In the genomic region with DNA sequence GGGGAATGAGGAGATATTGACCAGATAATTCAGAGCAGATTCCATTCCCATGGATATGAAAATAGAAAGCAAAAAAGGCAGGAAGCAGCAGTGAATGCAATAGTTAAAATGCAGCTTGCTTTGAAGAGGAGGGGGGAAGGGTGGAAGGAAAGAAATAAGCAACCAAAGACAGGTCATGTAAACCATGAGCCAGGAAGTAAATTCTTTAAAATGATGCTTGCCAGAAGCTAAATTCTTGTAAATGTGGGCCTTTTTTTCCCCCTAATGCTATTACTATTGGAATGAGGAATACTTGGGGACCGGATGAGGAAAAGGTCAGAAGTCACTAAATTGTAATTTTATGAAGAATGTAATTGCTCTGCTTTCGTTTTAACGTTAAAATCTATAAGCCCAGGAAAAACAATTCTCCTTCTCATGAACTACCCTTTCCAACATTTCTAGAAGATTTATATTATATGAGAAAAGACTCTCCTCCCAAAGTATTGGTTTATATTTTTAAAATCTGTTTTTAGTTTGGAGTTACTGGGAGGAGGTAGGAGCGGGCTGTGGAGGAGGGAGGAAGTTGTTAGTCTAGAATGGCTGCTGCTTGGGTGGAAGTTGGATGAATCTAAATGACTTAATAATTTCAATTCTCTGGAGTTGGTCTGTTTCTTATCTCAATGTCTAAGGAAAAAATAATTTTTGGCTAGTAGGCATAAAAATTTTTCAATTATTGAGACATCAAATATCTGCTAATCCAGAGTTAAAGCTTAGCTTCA, we compare ENCODE assay signal across 12 cellular contexts.
A peak's percentile ranks its signal among the peaks of the same experiment; 100 is the strongest.
DNase-seq lines count a peak whose midpoint lies in the region; ATAC-seq and TF ChIP-seq lines count a peak whose summit lies in the region.
"Had no signal": no experiment of that assay in that cellular context is flagged by ENCODE, and none has a peak within 500 bp of the region (broad histone marks: within the 10 kb centered on the region; RNA-seq: fewer than 3 reads in every experiment).

No MANE protein-coding gene starts in this region.

- H4K20me1 ChIP-seq in GM23338 (replicated peaks; ENCODE audit: insufficient read depth): no peaks in the 10 kb centered on the region
- no peaks in the 10 kb centered on the region for H4K20me1 ChIP-seq in PC-3 (ENCODE audit: low read length)

- H3K9me2 ChIP-seq in GM23338 (ENCODE audit: insufficient read depth) (no peaks in the 10 kb centered on the region), PC-3 (replicated peaks; ENCODE audit: low read length) (no peaks in the 10 kb centered on the region)

- peaks cover 15% of the 10 kb centered on the region for H3K36me3 Mint-ChIP-seq in GM23338 (ENCODE audit: low read depth)
- H3K36me3 Mint-ChIP-seq in brain: no peaks in the 10 kb centered on the region

- H3K4me1 Mint-ChIP-seq in GM23338 (peaks cover 28% of the 10 kb centered on the region), brain (peaks cover 7% of the 10 kb centered on the region)

- no peak for TF ChIP-seq POLR2A in Peyer's patch (IDR thresholded peaks at IDR 0.05)

- H3K27me3 ChIP-seq in GM23338 (ENCODE audit: insufficient read depth) (no peaks in the 10 kb centered on the region), stomach smooth muscle (ENCODE audit: control insufficient read depth in 1 of 2, insufficient read depth in 2 of 2, low read length in 2 of 2) (no peaks in the 10 kb centered on the region), Peyer's patch (no peaks in the 10 kb centered on the region), PC-3 (ENCODE audit: low read length) (no peaks in the 10 kb centered on the region)

- H3K36me3 ChIP-seq in GM23338 (ENCODE audit: insufficient read depth) (no peaks in the 10 kb centered on the region), stomach smooth muscle (ENCODE audit: control insufficient read depth in 2 of 2, insufficient read depth in 2 of 2, low read length in 2 of 2) (no peaks in the 10 kb centered on the region), Peyer's patch (no peaks in the 10 kb centered on the region), PC-3 (ENCODE audit: low read depth, low read length) (no peaks in the 10 kb centered on the region)

- CTCF ChIA-PET in PC-3 (lab: Charles Lee): no interaction called here

- H3K4me2 ChIP-seq in GM23338 (peak overlapping the region; percentile 16; the same call in 1 of the 2 replicates), PC-3 (ENCODE audit: low read length) (no peak overlapping the region)

- no peak for ATAC-seq in GM23338
- ATAC-seq in HG03135 (IDR thresholded peaks at IDR 0.05; ENCODE audit: unreplicated experiment): no peak
- ATAC-seq in PC-3: no peak
- ATAC-seq: esophagus mucosa had no signal

- H2AFZ ChIP-seq in GM23338 (no peak overlapping the region), PC-3 (ENCODE audit: low read length) (no peak overlapping the region)

- DNase-seq in GM23338 (ENCODE audit: low spot score) (peak; percentile 34), iPS-NIHi7 (ENCODE audit: extremely low spot score) (peak; percentile 15), cerebellar cortex (ENCODE audit: low spot score) (no peak), Peyer's patch (no peak), PC-3 (no peak)
- DNase-seq: aorta; stimulated activated CD4-positive, alpha-beta T cell treated with anti-CD3 and anti-CD28 coated beads, Interleukin-2, amount 100 ng/mL, for 24 hours; T-helper 2 cell had no signal

- no peak overlapping the region for H3K27ac Mint-ChIP-seq in GM23338
- peak overlapping the region in 3 of 5 experiments; percentile 49 to 89 (median 81) for H3K27ac Mint-ChIP-seq in brain

- H3F3A ChIP-seq in GM23338 (replicated peaks; ENCODE audit: low read depth) (no peaks in the 10 kb centered on the region), PC-3 (ENCODE audit: low read length, unreplicated experiment) (no peaks in the 10 kb centered on the region)

- H3K4me3 Mint-ChIP-seq in GM23338 (no peak overlapping the region), brain (peak overlapping the region in 3 of 5 experiments; percentile 23 to 69 (median 38))

- POLR2A ChIA-PET in PC-3 (lab: Charles Lee; ENCODE audit: unreplicated experiment): no interaction called here

- no TSS peak for BruUV-seq in PC-3 (replicated peaks; lab: Mats Ljungman, UMichigan)

- H3K4me3 ChIP-seq in GM23338 (no peak overlapping the region), stomach smooth muscle (ENCODE audit: low read length in 2 of 2) (peak overlapping the region in 1 of 2 donors; percentile 56), Peyer's patch (no peak overlapping the region), PC-3 (ENCODE audit: low read length) (no peak overlapping the region)

- H3K4me1 ChIP-seq in GM23338 (ENCODE audit: insufficient read depth) (peaks cover 19% of the 10 kb centered on the region), stomach smooth muscle (ENCODE audit: control insufficient read depth, insufficient read depth, low read length) (no peaks in the 10 kb centered on the region), Peyer's patch (no peaks in the 10 kb centered on the region), PC-3 (ENCODE audit: insufficient read depth, low read length) (peaks cover 19% of the 10 kb centered on the region)

- intact Hi-C loops in PC-3 (cut with micrococcal nuclease): no loop called here

- H3K9me3 Mint-ChIP-seq in GM23338 (no peaks in the 10 kb centered on the region; the same call in 1 of the 3 replicates), brain (peaks cover 0 to 16% (median 0%) of the 10 kb centered on the region in 5 experiments)

- H3K27ac ChIP-seq in GM23338 (ENCODE audit: low read depth) (peak overlapping the region; percentile 76), stomach smooth muscle (ENCODE audit: low read length) (peak overlapping the region; percentile 4), Peyer's patch (peak overlapping the region in 1 of 4 donors; percentile 57), PC-3 (ENCODE audit: low read length) (no peak overlapping the region)

- no peak overlapping the region for H3K9ac ChIP-seq in stomach smooth muscle (ENCODE audit: low read length in 2 of 2)
- no peak overlapping the region for H3K9ac ChIP-seq in PC-3 (ENCODE audit: low read length)

- H3K79me2 ChIP-seq in GM23338 (replicated peaks; ENCODE audit: insufficient read depth) (no peaks in the 10 kb centered on the region), PC-3 (ENCODE audit: low read length) (no peaks in the 10 kb centered on the region)

- no peak for TF ChIP-seq CTCF in GM23338 (conservative IDR thresholded peaks at IDR 0.05; ENCODE audit: low read depth in 2 of 2)
- TF ChIP-seq CTCF in brain (conservative IDR thresholded peaks at IDR 0.05): no peak
- no peak for TF ChIP-seq CTCF in Peyer's patch (IDR thresholded peaks at IDR 0.05)
- TF ChIP-seq CTCF in PC-3 (conservative IDR thresholded peaks at IDR 0.05; ENCODE audit: low read depth, low read length): no peak

- peaks cover 3% of the 10 kb centered on the region for H3K27me3 Mint-ChIP-seq in GM23338 (ENCODE audit: insufficient read depth, low read depth, poor library complexity)
- no peaks in the 10 kb centered on the region for H3K27me3 Mint-ChIP-seq in brain

- no peaks in the 10 kb centered on the region for H3K9me3 ChIP-seq in stomach smooth muscle (ENCODE audit: control insufficient read depth in 2 of 2, low read length in 2 of 2)
- no peaks in the 10 kb centered on the region for H3K9me3 ChIP-seq in Peyer's patch
- H3K9me3 ChIP-seq in PC-3 (ENCODE audit: low read length): no peaks in the 10 kb centered on the region

TF ChIP-seq in GM23338, 12 proteins besides CTCF, POLR2A, EP300 and RAD21 (continues in another document):
- TF ChIP-seq, protein P1, sequence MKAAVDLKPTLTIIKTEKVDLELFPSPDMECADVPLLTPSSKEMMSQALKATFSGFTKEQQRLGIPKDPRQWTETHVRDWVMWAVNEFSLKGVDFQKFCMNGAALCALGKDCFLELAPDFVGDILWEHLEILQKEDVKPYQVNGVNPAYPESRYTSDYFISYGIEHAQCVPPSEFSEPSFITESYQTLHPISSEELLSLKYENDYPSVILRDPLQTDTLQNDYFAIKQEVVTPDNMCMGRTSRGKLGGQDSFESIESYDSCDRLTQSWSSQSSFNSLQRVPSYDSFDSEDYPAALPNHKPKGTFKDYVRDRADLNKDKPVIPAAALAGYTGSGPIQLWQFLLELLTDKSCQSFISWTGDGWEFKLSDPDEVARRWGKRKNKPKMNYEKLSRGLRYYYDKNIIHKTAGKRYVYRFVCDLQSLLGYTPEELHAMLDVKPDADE (IDR thresholded peaks at IDR 0.05): peak; percentile 67
- TF ChIP-seq JUNB (IDR thresholded peaks at IDR 0.05; ENCODE audit: unreplicated experiment) (no peak), NANOG (IDR thresholded peaks at IDR 0.05; ENCODE audit: borderline replicate concordance) (peak; percentile 75), CREB1 (CRISPR knock-in tag; IDR thresholded peaks at IDR 0.05; ENCODE audit: low read depth) (no peak), ZNF114 (CRISPR knock-in tag; IDR thresholded peaks at IDR 0.05) (no peak), POLR2AphosphoS5 (IDR thresholded peaks at IDR 0.05; ENCODE audit: low read depth) (no peak), EZH2 (IDR thresholded peaks at IDR 0.05; ENCODE audit: low read depth, unreplicated experiment) (no peak), STAT1 (IDR thresholded peaks at IDR 0.05; ENCODE audit: unreplicated experiment) (no peak)
- TF ChIP-seq, protein P2, sequence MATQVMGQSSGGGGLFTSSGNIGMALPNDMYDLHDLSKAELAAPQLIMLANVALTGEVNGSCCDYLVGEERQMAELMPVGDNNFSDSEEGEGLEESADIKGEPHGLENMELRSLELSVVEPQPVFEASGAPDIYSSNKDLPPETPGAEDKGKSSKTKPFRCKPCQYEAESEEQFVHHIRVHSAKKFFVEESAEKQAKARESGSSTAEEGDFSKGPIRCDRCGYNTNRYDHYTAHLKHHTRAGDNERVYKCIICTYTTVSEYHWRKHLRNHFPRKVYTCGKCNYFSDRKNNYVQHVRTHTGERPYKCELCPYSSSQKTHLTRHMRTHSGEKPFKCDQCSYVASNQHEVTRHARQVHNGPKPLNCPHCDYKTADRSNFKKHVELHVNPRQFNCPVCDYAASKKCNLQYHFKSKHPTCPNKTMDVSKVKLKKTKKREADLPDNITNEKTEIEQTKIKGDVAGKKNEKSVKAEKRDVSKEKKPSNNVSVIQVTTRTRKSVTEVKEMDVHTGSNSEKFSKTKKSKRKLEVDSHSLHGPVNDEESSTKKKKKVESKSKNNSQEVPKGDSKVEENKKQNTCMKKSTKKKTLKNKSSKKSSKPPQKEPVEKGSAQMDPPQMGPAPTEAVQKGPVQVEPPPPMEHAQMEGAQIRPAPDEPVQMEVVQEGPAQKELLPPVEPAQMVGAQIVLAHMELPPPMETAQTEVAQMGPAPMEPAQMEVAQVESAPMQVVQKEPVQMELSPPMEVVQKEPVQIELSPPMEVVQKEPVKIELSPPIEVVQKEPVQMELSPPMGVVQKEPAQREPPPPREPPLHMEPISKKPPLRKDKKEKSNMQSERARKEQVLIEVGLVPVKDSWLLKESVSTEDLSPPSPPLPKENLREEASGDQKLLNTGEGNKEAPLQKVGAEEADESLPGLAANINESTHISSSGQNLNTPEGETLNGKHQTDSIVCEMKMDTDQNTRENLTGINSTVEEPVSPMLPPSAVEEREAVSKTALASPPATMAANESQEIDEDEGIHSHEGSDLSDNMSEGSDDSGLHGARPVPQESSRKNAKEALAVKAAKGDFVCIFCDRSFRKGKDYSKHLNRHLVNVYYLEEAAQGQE (IDR thresholded peaks at IDR 0.05; ENCODE audit: unreplicated experiment): no peak

Comparison
In these comparisons a context has a peak if more than half of its experiments do, and no peak if none do; other contexts are left out.
1. DNase-seq: peak in GM23338 (single experiment) and iPS-NIHi7 (single experiment); none in cerebellar cortex (single experiment), Peyer's patch (0 of 3) and PC-3 (single experiment).